Comparison of ENCODE assay signal across 18 cellular contexts in genomic region chr4:145951931-145952330, GRCh38.
"Had no signal": no experiment of that assay in that cellular context is flagged by ENCODE, and none has a peak within 500 bp of the region (broad histone marks: within the 10 kb centered on the region; RNA-seq: fewer than 3 reads in every experiment).

No MANE protein-coding gene starts in this region.

- H3K27ac Mint-ChIP-seq: activated CD4-positive, alpha-beta memory T cell treated with anti-CD3 and anti-CD28 coated beads, Interleukin-2, amount 10 ng/mL, durations not matched to agents 7 days and 5 days; activated CD4-positive, alpha-beta T cell treated with anti-CD3 and anti-CD28 coated beads, Interleukin-2, amount 10 ng/mL, durations not matched to agents 24 days and 14 days; activated naive CD4-positive, alpha-beta T cell treated with anti-CD3 and anti-CD28 coated beads, Interleukin-2, amount 10 ng/mL, durations not matched to agents 7 days and 5 days; activated T-cell treated with anti-CD3 and anti-CD28 coated beads, Interleukin-2, amount 50 U/mL, for 72 hours; dendritic cell treated with granulocyte-macrophage colony-stimulating factor and Interleukin-4, amounts not matched to agents 40 ng/mL and 50 ng/mL, for 4 days; natural killer cell had no signal

- H3K4me1 ChIP-seq: esophagus muscularis mucosa, heart right ventricle, tibial artery had no signal

- H3K36me3 Mint-ChIP-seq: activated naive CD4-positive, alpha-beta T cell treated with anti-CD3 and anti-CD28 coated beads, Interleukin-2, amount 10 ng/mL, durations not matched to agents 7 days and 5 days; natural killer cell had no signal

- H3K27me3 ChIP-seq: esophagus muscularis mucosa, heart right ventricle, tibial artery had no signal

- DNase-seq: activated CD4-positive, alpha-beta memory T cell treated with anti-CD3 and anti-CD28 coated beads, Interleukin-2, amount 10 ng/mL, durations not matched to agents 7 days and 5 days; activated CD4-positive, alpha-beta T cell treated with anti-CD3 and anti-CD28 coated beads, Interleukin-2, amount 10 ng/mL, durations not matched to agents 24 days and 14 days; activated effector memory CD4-positive, alpha-beta T cell treated with anti-CD3 and anti-CD28 coated beads, Interleukin-2, amount 50 U/mL, for 16 hours; activated naive CD4-positive, alpha-beta T cell treated with anti-CD3 and anti-CD28 coated beads, Interleukin-2, amount 10 ng/mL, durations not matched to agents 7 days and 5 days; activated T-cell treated with anti-CD3 and anti-CD28 coated beads, Interleukin-2, amount 50 U/mL, for 72 hours; effector CD8-positive, alpha-beta T cell; heart right ventricle; kidney glomerular epithelial cell; left ventricle myocardium superior; midbrain; natural killer cell; stimulated activated CD4-positive, alpha-beta T cell treated with anti-CD3 and anti-CD28 coated beads, Interleukin-4, amount 100 ng/mL, for 4 hours; stimulated activated naive CD8-positive, alpha-beta T cell treated with anti-CD3 and anti-CD28 coated beads, Interleukin-15, Interleukin-2, amounts not matched to agents 100 U/mL and 50 U/mL, for 24 hours; tibial artery had no signal

- ATAC-seq: activated CD4-positive, CD25-positive, alpha-beta regulatory T cell treated with anti-CD3 and anti-CD28 coated beads, Interleukin-2, amount 50 U/mL, for 24 hours; activated T-cell treated with anti-CD3 and anti-CD28 coated beads, Interleukin-2, amount 50 U/mL, for 72 hours; heart right ventricle; left ventricle myocardium superior; natural killer cell; stimulated activated naive CD8-positive, alpha-beta T cell treated with anti-CD3 and anti-CD28 coated beads, Interleukin-15, Interleukin-2, amounts not matched to agents 100 U/mL and 50 U/mL, for 24 hours had no signal

- H3K9me3 ChIP-seq: esophagus muscularis mucosa had no signal

- H3K27ac ChIP-seq: esophagus muscularis mucosa, heart right ventricle, tibial artery, VCaP had no signal

- H3K4me1 Mint-ChIP-seq: activated CD4-positive, alpha-beta memory T cell treated with anti-CD3 and anti-CD28 coated beads, Interleukin-2, amount 10 ng/mL, durations not matched to agents 7 days and 5 days; activated naive CD4-positive, alpha-beta T cell treated with anti-CD3 and anti-CD28 coated beads, Interleukin-2, amount 10 ng/mL, durations not matched to agents 7 days and 5 days; natural killer cell had no signal

- H3K36me3 ChIP-seq: esophagus muscularis mucosa, heart right ventricle, tibial artery had no signal

- H3K4me3 Mint-ChIP-seq: activated CD4-positive, alpha-beta memory T cell treated with anti-CD3 and anti-CD28 coated beads, Interleukin-2, amount 10 ng/mL, durations not matched to agents 7 days and 5 days; activated CD4-positive, alpha-beta T cell treated with anti-CD3 and anti-CD28 coated beads, Interleukin-2, amount 10 ng/mL, durations not matched to agents 24 days and 14 days; activated naive CD4-positive, alpha-beta T cell treated with anti-CD3 and anti-CD28 coated beads, Interleukin-2, amount 10 ng/mL, durations not matched to agents 7 days and 5 days; activated T-cell treated with anti-CD3 and anti-CD28 coated beads, Interleukin-2, amount 50 U/mL, for 72 hours; dendritic cell treated with granulocyte-macrophage colony-stimulating factor and Interleukin-4, amounts not matched to agents 40 ng/mL and 50 ng/mL, for 4 days; natural killer cell had no signal

- H3K9me3 Mint-ChIP-seq: activated CD4-positive, alpha-beta memory T cell treated with anti-CD3 and anti-CD28 coated beads, Interleukin-2, amount 10 ng/mL, durations not matched to agents 7 days and 5 days; activated CD4-positive, alpha-beta T cell treated with anti-CD3 and anti-CD28 coated beads, Interleukin-2, amount 10 ng/mL, durations not matched to agents 24 days and 14 days; activated naive CD4-positive, alpha-beta T cell treated with anti-CD3 and anti-CD28 coated beads, Interleukin-2, amount 10 ng/mL, durations not matched to agents 7 days and 5 days; activated T-cell treated with anti-CD3 and anti-CD28 coated beads, Interleukin-2, amount 50 U/mL, for 72 hours; natural killer cell had no signal

- H3K4me3 ChIP-seq: esophagus muscularis mucosa, heart right ventricle, tibial artery had no signal
